Comparison of ENCODE assay signal across 12 cellular contexts in the genomic region with DNA sequence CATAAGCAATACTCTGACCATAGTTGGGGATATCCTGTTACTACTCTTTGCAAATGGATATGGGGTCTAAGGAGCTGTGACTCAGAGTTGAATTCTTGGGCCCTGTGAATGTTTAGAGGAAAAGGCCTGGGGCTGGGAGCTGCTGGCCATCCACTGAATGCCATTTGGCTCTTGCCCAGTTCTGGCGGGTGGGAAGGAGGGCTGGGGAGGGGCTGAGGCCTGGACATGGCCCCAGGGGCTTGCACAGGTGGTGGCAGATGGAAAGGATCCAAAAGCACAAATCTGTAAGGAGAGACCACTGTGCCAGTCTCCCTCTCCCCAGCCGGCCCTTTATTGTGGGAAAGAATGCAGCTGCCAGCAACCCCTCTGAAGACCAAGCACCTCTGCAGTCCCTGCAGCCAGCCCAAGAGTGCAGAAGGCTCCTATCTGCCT. TPM values are rescaled to one million over a fixed set of nuclear protein-coding genes. Genes with fewer than 3 reads are reported as not detected.
DNase-seq lines count a peak whose midpoint lies in the region; ATAC-seq, FAIRE-seq and TF ChIP-seq lines count a peak whose summit lies in the region.
"Had no signal": no experiment of that assay in that cellular context is flagged by ENCODE, and none has a peak within 500 bp of the region (broad histone marks: within the 10 kb centered on the region; RNA-seq: fewer than 3 reads in every experiment).

No MANE protein-coding gene starts in this region.

- H3K36me3 Mint-ChIP-seq in astrocyte (ENCODE audit: low read depth, unreplicated experiment) (peaks cover 14% of the 10 kb centered on the region), type B pancreatic cell (peaks cover 27% of the 10 kb centered on the region)
- H3K36me3 Mint-ChIP-seq in natural killer cell treated with Interleukin-12 subunit alpha and Interleukin-12 subunit beta and Interleukin-15 and Interleukin-18, amount 100 ng/mL, for 72 hours: no peaks in the 10 kb centered on the region
- H3K36me3 Mint-ChIP-seq: T-cell had no signal

- H3K9me3 ChIP-seq in astrocyte (ENCODE audit: insufficient read depth, low read depth, low read length): no peaks in the 10 kb centered on the region
- H3K9me3 ChIP-seq in keratinocyte (ENCODE audit: control insufficient read depth, low read depth, low read length): no peaks in the 10 kb centered on the region
- H3K9me3 ChIP-seq: A549 had no signal

- H2AFZ ChIP-seq in astrocyte (ENCODE audit: low read depth, low read length) (no peak overlapping the region), keratinocyte (ENCODE audit: control insufficient read depth, low read length) (no peak overlapping the region)

- dilution Hi-C loops in keratinocyte (cut with MboI; ENCODE audit: extremely low pct_ligation_motif_present, low sequenced_read_pairs): no loop called here

- H3K9ac ChIP-seq in astrocyte (ENCODE audit: low read length) (no peak overlapping the region), keratinocyte (ENCODE audit: control insufficient read depth, extremely low read depth, insufficient read depth, low read length) (no peak overlapping the region)

- H3K4me3 ChIP-seq in astrocyte (ENCODE audit: insufficient read depth, low read depth, low read length): no peak overlapping the region
- no peak overlapping the region for H3K4me3 ChIP-seq in keratinocyte (ENCODE audit: control insufficient read depth in 2 of 3, extremely low read depth in 1 of 3, insufficient read depth in 2 of 3, low read depth in 1 of 3, low read length in 3 of 3)
- H3K4me3 ChIP-seq: A549 had no signal

- H3K27me3 ChIP-seq in astrocyte (ENCODE audit: insufficient read depth, low read length) (no peaks in the 10 kb centered on the region), keratinocyte (ENCODE audit: control insufficient read depth, extremely low read depth, insufficient read depth, low read length) (no peaks in the 10 kb centered on the region)

- FAIRE-seq in astrocyte (lab: Jason Lieb, UNC): no peak
- FAIRE-seq in keratinocyte (lab: Jason Lieb, UNC): no peak
- FAIRE-seq: A549 had no signal

- no peak for TF ChIP-seq CTCF in astrocyte (IDR thresholded peaks at IDR 0.05; ENCODE audit: insufficient read depth, low read depth, low read length)
- no peak for TF ChIP-seq CTCF in keratinocyte (optimal IDR thresholded peaks at IDR 0.05 in 1 of 3, IDR thresholded peaks at IDR 0.05 in 1 of 3, conservative IDR thresholded peaks at IDR 0.05 in 1 of 3; ENCODE audit: extremely low read depth in 1 of 3, insufficient read depth in 2 of 3, low read length in 3 of 3)
- TF ChIP-seq CTCF in type B pancreatic cell (conservative IDR thresholded peaks at IDR 0.05): no peak

- DNase-seq in NCI-H748 (lab: John Stamatoyannopoulos, UW; ENCODE audit: unreplicated experiment) (peak; percentile 80), NCI-H748 treated with DMSO at 0.1 percent for 48 hours (lab: John Stamatoyannopoulos, UW) (no peak), astrocyte (ENCODE audit: low read depth) (peak; percentile 71), keratinocyte (ENCODE audit: low read depth, low spot score) (no peak), type B pancreatic cell (ENCODE audit: extremely low spot score, unreplicated experiment) (no peak)
- DNase-seq in activated CD4-positive, alpha-beta T cell treated with anti-CD3 and anti-CD28 coated beads for 4 hours: no peak
- DNase-seq in natural killer cell treated with Interleukin-12 subunit alpha and Interleukin-12 subunit beta and Interleukin-15 and Interleukin-18, amount 100 ng/mL, for 72 hours (ENCODE audit: low spot score): no peak
- DNase-seq: activated T-cell treated with anti-CD3 and anti-CD28 coated beads for 4 hours, left ventricle myocardium superior, T-cell had no signal

- H3K9me3 Mint-ChIP-seq in astrocyte (ENCODE audit: unreplicated experiment): peaks cover 2% of the 10 kb centered on the region
- peaks cover 6% of the 10 kb centered on the region for H3K9me3 Mint-ChIP-seq in type B pancreatic cell
- H3K9me3 Mint-ChIP-seq in natural killer cell treated with Interleukin-12 subunit alpha and Interleukin-12 subunit beta and Interleukin-15 and Interleukin-18, amount 100 ng/mL, for 72 hours: no peaks in the 10 kb centered on the region
- H3K9me3 Mint-ChIP-seq: T-cell had no signal

- H3K79me2 ChIP-seq in astrocyte (ENCODE audit: insufficient read depth, low read length) (peaks cover 47% of the 10 kb centered on the region), keratinocyte (ENCODE audit: control insufficient read depth, insufficient read depth, low read length) (peaks cover 78% of the 10 kb centered on the region)

- H4K20me1 ChIP-seq in astrocyte (ENCODE audit: insufficient read depth, low read length): no peaks in the 10 kb centered on the region
- no peaks in the 10 kb centered on the region for H4K20me1 ChIP-seq in keratinocyte (ENCODE audit: control insufficient read depth, extremely low read depth, insufficient read depth, low read length)

- H3K4me1 ChIP-seq in astrocyte (ENCODE audit: insufficient read depth, low read length) (peaks cover 32% of the 10 kb centered on the region), keratinocyte (ENCODE audit: control insufficient read depth, extremely low read depth, insufficient read depth, low read length) (peaks cover 53% of the 10 kb centered on the region)
- H3K4me1 ChIP-seq: A549 had no signal

- H3K4me2 ChIP-seq in astrocyte (ENCODE audit: low read length): peak overlapping the region; percentile 46
- H3K4me2 ChIP-seq in keratinocyte (ENCODE audit: control insufficient read depth, extremely low read depth, insufficient read depth, low read depth, low read length): peak overlapping the region; percentile 37
- H3K4me2 ChIP-seq: A549 had no signal

- ATAC-seq in HG03095 (IDR thresholded peaks at IDR 0.05; ENCODE audit: unreplicated experiment): no peak
- no peak for ATAC-seq in natural killer cell treated with Interleukin-12 subunit alpha and Interleukin-12 subunit beta and Interleukin-15 and Interleukin-18, amount 100 ng/mL, for 72 hours
- ATAC-seq: A549, left ventricle myocardium superior, T-cell had no signal

- H3K27me3 Mint-ChIP-seq in astrocyte (ENCODE audit: low read depth, unreplicated experiment): peaks cover 4% of the 10 kb centered on the region
- no peaks in the 10 kb centered on the region for H3K27me3 Mint-ChIP-seq in type B pancreatic cell
- peaks cover 29 to 55% of the 10 kb centered on the region in 2 donors for H3K27me3 Mint-ChIP-seq in natural killer cell treated with Interleukin-12 subunit alpha and Interleukin-12 subunit beta and Interleukin-15 and Interleukin-18, amount 100 ng/mL, for 72 hours

- no peak overlapping the region for H3K27ac Mint-ChIP-seq in astrocyte (ENCODE audit: unreplicated experiment)
- H3K27ac Mint-ChIP-seq in type B pancreatic cell: peak overlapping the region; percentile 71
- no peak overlapping the region for H3K27ac Mint-ChIP-seq in natural killer cell treated with Interleukin-12 subunit alpha and Interleukin-12 subunit beta and Interleukin-15 and Interleukin-18, amount 100 ng/mL, for 72 hours
- H3K27ac Mint-ChIP-seq: T-cell had no signal

- peaks cover 2% of the 10 kb centered on the region for H3K9me1 ChIP-seq in keratinocyte (ENCODE audit: control insufficient read depth, extremely low read depth, insufficient read depth, low read length)

- H3K27ac ChIP-seq in astrocyte (ENCODE audit: low read depth, low read length) (no peak overlapping the region), keratinocyte (ENCODE audit: control insufficient read depth, insufficient read depth, low read length) (no peak overlapping the region)
- H3K27ac ChIP-seq: A549 had no signal

- H3K4me1 Mint-ChIP-seq in astrocyte (ENCODE audit: low read depth, unreplicated experiment) (peaks cover 54% of the 10 kb centered on the region), type B pancreatic cell (ENCODE audit: unreplicated experiment) (peaks cover 90% of the 10 kb centered on the region)
- peaks cover 7 to 9% of the 10 kb centered on the region in 2 donors for H3K4me1 Mint-ChIP-seq in natural killer cell treated with Interleukin-12 subunit alpha and Interleukin-12 subunit beta and Interleukin-15 and Interleukin-18, amount 100 ng/mL, for 72 hours (ENCODE audit: low read depth in 2 of 2)

- peak overlapping the region; percentile 63 for H3K4me3 Mint-ChIP-seq in astrocyte (ENCODE audit: unreplicated experiment)
- H3K4me3 Mint-ChIP-seq in type B pancreatic cell: no peak overlapping the region
- no peak overlapping the region for H3K4me3 Mint-ChIP-seq in natural killer cell treated with Interleukin-12 subunit alpha and Interleukin-12 subunit beta and Interleukin-15 and Interleukin-18, amount 100 ng/mL, for 72 hours
- H3K4me3 Mint-ChIP-seq: T-cell had no signal

- H3K36me3 ChIP-seq in astrocyte (ENCODE audit: insufficient read depth, low read length) (no peaks in the 10 kb centered on the region), keratinocyte (ENCODE audit: control insufficient read depth in 2 of 2, extremely low read depth in 1 of 2, insufficient read depth in 2 of 2, low read length in 2 of 2) (peaks cover 0 to 5% of the 10 kb centered on the region in 2 experiments)

RNA-seq across cellular contexts. Expression of a gene that starts 12.2 kb away (rescaled TPM):
- 16.3 and 17.7 TPM in 2 replicates for total RNA-seq in astrocyte
- 4.6 to 10.4 TPM (median 6.7 TPM) in 3 replicates for polyA plus RNA-seq in keratinocyte
- polyA plus RNA-seq in keratinocyte (2011; ENCODE audit: low read depth): 12.3 TPM
- 2.3 and 2.4 TPM in 2 replicates for polyA plus RNA-seq in keratinocyte (2011; cell fraction: cytosol; rRNA removed)
- polyA plus RNA-seq in keratinocyte (2011; cell fraction: nucleus; rRNA removed): 26.3 and 30.3 TPM in 2 replicates
- 10.5 and 12.6 TPM in 2 replicates for polyA plus RNA-seq in keratinocyte (2012; ENCODE audit: low replicate concordance)
- 23.0 to 62.6 TPM (median 25.4 TPM) in 3 replicates for polyA minus RNA-seq in keratinocyte
- 5.6 TPM for polyA minus RNA-seq in keratinocyte (2011; cell fraction: cytosol; rRNA and poly(A)+ RNA removed)
- 34.4 and 46.8 TPM in 2 replicates for polyA minus RNA-seq in keratinocyte (2011; cell fraction: nucleus; rRNA and poly(A)+ RNA removed)
- total RNA-seq in type B pancreatic cell (ENCODE audit: low replicate concordance): 80.1 and 120 TPM in 2 replicates
- total RNA-seq in natural killer cell treated with Interleukin-12 subunit alpha and Interleukin-12 subunit beta and Interleukin-15 and Interleukin-18, amount 100 ng/mL, for 72 hours: 1 to 10 TPM; 1.1 to 1.3 TPM

Comparison
In these comparisons a context has a peak if more than half of its experiments do, and no peak if none do; other contexts are left out.
1. DNase-seq: peak in NCI-H748 (single experiment) and astrocyte (single experiment); none in NCI-H748 treated with DMSO at 0.1 percent for 48 hours (single experiment), keratinocyte (single experiment), type B pancreatic cell (single experiment), activated CD4-positive, alpha-beta T cell treated with anti-CD3 and anti-CD28 coated beads for 4 hours (0 of 2) and natural killer cell treated with Interleukin-12 subunit alpha and Interleukin-12 subunit beta and Interleukin-15 and Interleukin-18, amount 100 ng/mL, for 72 hours (single experiment).